ENCODE assay signal across 26 cellular contexts in the genomic region with DNA sequence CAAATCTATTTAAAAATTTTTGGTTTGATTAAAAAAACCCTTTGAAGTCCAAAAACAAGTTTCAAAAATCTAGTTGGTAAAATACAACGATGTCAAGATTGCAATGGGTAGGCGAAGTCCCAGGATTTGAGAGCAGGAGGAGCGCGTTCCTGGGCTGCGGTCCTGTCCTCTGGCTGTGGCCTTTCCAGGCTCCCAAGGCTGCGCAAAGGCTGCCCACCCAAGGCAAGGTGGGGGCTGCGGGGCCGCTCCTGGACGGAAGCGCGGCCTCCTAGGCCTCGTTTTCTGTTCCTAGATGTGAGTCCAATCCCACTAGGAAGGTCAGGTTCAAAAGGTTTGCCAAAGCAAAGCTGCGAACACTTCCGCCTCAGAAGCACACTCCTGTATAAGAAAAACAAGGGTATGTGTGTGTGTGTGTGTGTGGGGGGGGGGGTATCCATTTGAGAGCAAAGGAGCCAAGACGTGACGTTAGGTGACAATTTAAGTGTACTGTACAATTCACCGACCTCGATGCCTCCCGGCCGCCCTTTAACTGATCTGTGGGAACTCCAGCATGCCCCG. TPM values are rescaled to one million over a fixed set of nuclear protein-coding genes. Genes with fewer than 3 reads are reported as not detected.
DNase-seq lines count a peak whose midpoint lies in the region; ATAC-seq and TF ChIP-seq lines count a peak whose summit lies in the region.
"Had no signal": no experiment of that assay in that cellular context is flagged by ENCODE, and none has a peak within 500 bp of the region (broad histone marks: within the 10 kb centered on the region; RNA-seq: fewer than 3 reads in every experiment).

No MANE protein-coding gene starts in this region.

- H4K20me1 ChIP-seq in mammary epithelial cell (ENCODE audit: insufficient read depth, low read length): no peaks in the 10 kb centered on the region

- H3K36me3 Mint-ChIP-seq in MCF 10A (ENCODE audit: insufficient read depth, unreplicated experiment): no peaks in the 10 kb centered on the region
- H3K36me3 Mint-ChIP-seq in activated CD4-positive, alpha-beta T cell treated with anti-CD3 and anti-CD28 coated beads for 36 hours (ENCODE audit: low read depth): no peaks in the 10 kb centered on the region
- H3K36me3 Mint-ChIP-seq: natural killer cell had no signal

- TF ChIP-seq POLR2A in breast epithelium (IDR thresholded peaks at IDR 0.05): no peak

- no peaks in the 10 kb centered on the region for H3K79me2 ChIP-seq in mammary epithelial cell (ENCODE audit: insufficient read depth, low read length)

- WGBS in mammary epithelial cell (ENCODE audit: low coverage, missing lambda C conversion rate): 71% methylated on average over 10 of the region's 21 CpGs

- H3K27ac ChIP-seq in breast epithelium (no peak overlapping the region), mammary epithelial cell (ENCODE audit: insufficient read depth, low read depth, low read length) (no peak overlapping the region), subcutaneous abdominal adipose tissue (ENCODE audit: low read depth, low read length) (no peak overlapping the region)
- H3K27ac ChIP-seq: 22Rv1, skin epidermis had no signal

- H3K27me3 ChIP-seq in breast epithelium (peaks cover 0 to 6% of the 10 kb centered on the region in 2 donors), mammary epithelial cell (ENCODE audit: insufficient read depth, low read length) (peaks cover 7% of the 10 kb centered on the region), subcutaneous abdominal adipose tissue (ENCODE audit: control insufficient read depth in 5 of 5, insufficient read depth in 4 of 5, low read length in 5 of 5) (peaks cover 9 to 21% (median 11%) of the 10 kb centered on the region in 5 donors)

- H3K9me3 Mint-ChIP-seq in MCF 10A (ENCODE audit: unreplicated experiment): no peaks in the 10 kb centered on the region
- peaks cover 3% of the 10 kb centered on the region for H3K9me3 Mint-ChIP-seq in activated CD4-positive, alpha-beta T cell treated with anti-CD3 and anti-CD28 coated beads for 36 hours (ENCODE audit: low read depth)
- H3K9me3 Mint-ChIP-seq: natural killer cell had no signal

- dilution Hi-C loops in mammary epithelial cell (cut with HindIII; ENCODE audit: low sequenced_read_pairs): no loop called here

- no peak for DNase-seq in breast epithelium (ENCODE audit: low spot score in 2 of 2)
- DNase-seq in MCF 10A (ENCODE audit: unreplicated experiment): no peak
- no peak for DNase-seq in mammary epithelial cell
- peak; percentile 24 for DNase-seq in left kidney (ENCODE audit: low read depth, low spot score)
- DNase-seq in activated CD4-positive, alpha-beta T cell treated with anti-CD3 and anti-CD28 coated beads for 36 hours: no peak
- DNase-seq: activated naive CD4-positive, alpha-beta T cell treated with anti-CD3 and anti-CD28 coated beads for 36 hours; activated T-cell treated with anti-CD3 and anti-CD28 coated beads, Interleukin-2, amount 50 U/mL, for 48 hours; AML-193; DND-41; effector CD4-positive, alpha-beta T cell; HCEC 1CT; natural killer cell; NCI-H1436; RPMI8226; stimulated activated CD4-positive, alpha-beta T cell treated with anti-CD3 and anti-CD28 coated beads, Interleukin-2, amount 100 ng/mL, for 48 hours; stimulated activated naive CD4-positive, alpha-beta T cell treated with Interleukin-2 at 50 U/mL for 16 hours; T1000 had no signal

- H3K9ac ChIP-seq in mammary epithelial cell (ENCODE audit: insufficient read depth, low read length) (no peak overlapping the region), subcutaneous abdominal adipose tissue (ENCODE audit: low read length in 5 of 5) (no peak overlapping the region)

- in situ Hi-C loops in mammary epithelial cell (cut with MboI; ENCODE audit: low sequenced_read_pairs in 2 of 2): no loop called here

- no peak overlapping the region for H2AFZ ChIP-seq in mammary epithelial cell (ENCODE audit: low read depth, low read length)

- no peaks in the 10 kb centered on the region for H3K4me1 Mint-ChIP-seq in MCF 10A (ENCODE audit: insufficient read depth, unreplicated experiment)
- H3K4me1 Mint-ChIP-seq in activated CD4-positive, alpha-beta T cell treated with anti-CD3 and anti-CD28 coated beads for 36 hours: peaks cover 7% of the 10 kb centered on the region
- H3K4me1 Mint-ChIP-seq: memory B cell had no signal

- H3K27me3 Mint-ChIP-seq in MCF 10A (ENCODE audit: insufficient read depth, unreplicated experiment): no peaks in the 10 kb centered on the region
- H3K27me3 Mint-ChIP-seq in activated CD4-positive, alpha-beta T cell treated with anti-CD3 and anti-CD28 coated beads for 36 hours: peaks cover 20% of the 10 kb centered on the region

- no peaks in the 10 kb centered on the region for H3K36me3 ChIP-seq in breast epithelium
- H3K36me3 ChIP-seq in mammary epithelial cell (ENCODE audit: insufficient read depth, low read length): no peaks in the 10 kb centered on the region
- H3K36me3 ChIP-seq in subcutaneous abdominal adipose tissue (ENCODE audit: control insufficient read depth in 5 of 5, insufficient read depth in 5 of 5, low read length in 5 of 5): no peaks in the 10 kb centered on the region

- peak overlapping the region; percentile 60 for H3K4me2 ChIP-seq in mammary epithelial cell (ENCODE audit: insufficient read depth, low read depth, low read length)

- peaks cover 0 to 11% of the 10 kb centered on the region in 2 donors for H3K9me3 ChIP-seq in breast epithelium
- peaks cover 4% of the 10 kb centered on the region for H3K9me3 ChIP-seq in mammary epithelial cell (replicated peaks; ENCODE audit: insufficient read depth, low read length)
- peaks cover 0 to 10% (median 6%) of the 10 kb centered on the region in 5 donors for H3K9me3 ChIP-seq in subcutaneous abdominal adipose tissue (ENCODE audit: control insufficient read depth in 5 of 5, low read length in 5 of 5)

- TF ChIP-seq CTCF in breast epithelium (IDR thresholded peaks at IDR 0.05) (no peak), MCF 10A (IDR thresholded peaks at IDR 0.05; ENCODE audit: unreplicated experiment) (no peak), mammary epithelial cell (conservative IDR thresholded peaks at IDR 0.05 in 1 of 2, IDR thresholded peaks at IDR 0.05 in 1 of 2; ENCODE audit: extremely low read depth in 1 of 2, insufficient read depth in 1 of 2, low read depth in 1 of 2, low read length in 2 of 2) (no peak)

- intact Hi-C loops in breast epithelium (cut with DNase I; ENCODE audit: low total_unique reads) (no loop called here), MCF 10A (cut with micrococcal nuclease) (no loop called here), mammary epithelial cell (cut with micrococcal nuclease) (no loop called here)
- intact Hi-C loops in activated CD4-positive, alpha-beta T cell treated with anti-CD3 and anti-CD28 coated beads for 36 hours (cut with DNase I, micrococcal nuclease): no loop called here

- H3K4me1 ChIP-seq in breast epithelium (no peaks in the 10 kb centered on the region), mammary epithelial cell (ENCODE audit: insufficient read depth, low read length) (no peaks in the 10 kb centered on the region), subcutaneous abdominal adipose tissue (ENCODE audit: control insufficient read depth in 5 of 5, insufficient read depth in 5 of 5, low read length in 5 of 5) (peaks cover 0 to 6% (median 5%) of the 10 kb centered on the region in 5 donors)

- ATAC-seq in GM21528 (IDR thresholded peaks at IDR 0.05; ENCODE audit: low FRiP score, unreplicated experiment): no peak
- no peak for ATAC-seq in activated CD4-positive, alpha-beta T cell treated with anti-CD3 and anti-CD28 coated beads for 36 hours
- ATAC-seq in GM18858 (IDR thresholded peaks at IDR 0.05; ENCODE audit: unreplicated experiment): no peak

- POLR2A ChIA-PET in MCF 10A (lab: Yijun Ruan, JAX): no interaction called here
- POLR2A ChIA-PET in activated CD4-positive, alpha-beta T cell treated with anti-CD3 and anti-CD28 coated beads for 36 hours (lab: Charles Lee): no interaction called here

- CTCF ChIA-PET in MCF 10A (lab: Yijun Ruan, JAX): no interaction called here
- CTCF ChIA-PET in mammary epithelial cell (lab: Charles Lee; ENCODE audit: low non-redundant PET): no interaction called here
- CTCF ChIA-PET in activated CD4-positive, alpha-beta T cell treated with anti-CD3 and anti-CD28 coated beads for 36 hours (lab: Charles Lee): interaction anchor here (1.0 kb wide), 1 partner anchor 76 kb away, joined by 3 read pairs; no protein-coding TSS in a partner anchor

- no peak overlapping the region for H3K27ac Mint-ChIP-seq in MCF 10A (ENCODE audit: low read depth, unreplicated experiment)
- H3K27ac Mint-ChIP-seq in activated CD4-positive, alpha-beta T cell treated with anti-CD3 and anti-CD28 coated beads for 36 hours: no peak overlapping the region
- H3K27ac Mint-ChIP-seq: activated naive CD4-positive, alpha-beta T cell treated with anti-CD3 and anti-CD28 coated beads for 36 hours; memory B cell; natural killer cell had no signal

- no peak overlapping the region for H3K4me3 Mint-ChIP-seq in MCF 10A (ENCODE audit: unreplicated experiment)
- no peak overlapping the region for H3K4me3 Mint-ChIP-seq in activated CD4-positive, alpha-beta T cell treated with anti-CD3 and anti-CD28 coated beads for 36 hours
- H3K4me3 Mint-ChIP-seq: natural killer cell had no signal

- H3K4me3 ChIP-seq in breast epithelium (peak overlapping the region in 2 of 3 donors; percentile 45 to 68), mammary epithelial cell (replicated peaks in 1 of 3; ENCODE audit: insufficient read depth in 1 of 3, low read depth in 2 of 3, low read length in 3 of 3) (no peak overlapping the region), subcutaneous abdominal adipose tissue (ENCODE audit: low read depth in 1 of 5, low read length in 5 of 5) (peak overlapping the region in 3 of 5 donors; percentile 34 to 49 (median 44))

- BruUV-seq in MCF 10A (replicated peaks; lab: Mats Ljungman, UMichigan): no TSS peak
- no TSS peak for BruUV-seq in mammary epithelial cell (replicated peaks; lab: Mats Ljungman, UMichigan)

RNA-seq across cellular contexts. Expression of gene AHSP, which starts 9.2 kb away (rescaled TPM):
- not detected for total RNA-seq in breast epithelium
- total RNA-seq in MCF 10A (2022): not detected in 2 replicates
- total RNA-seq in mammary epithelial cell: not detected
- polyA plus RNA-seq in mammary epithelial cell: not detected
- not detected for polyA minus RNA-seq in mammary epithelial cell
- total RNA-seq in activated CD4-positive, alpha-beta T cell treated with anti-CD3 and anti-CD28 coated beads for 36 hours: not detected
- total RNA-seq: activated naive CD4-positive, alpha-beta T cell treated with anti-CD3 and anti-CD28 coated beads for 36 hours; HT1080; LHCN-M2; natural killer cell had no signal
- polyA plus RNA-seq: urinary bladder had no signal

RNA-seq across cellular contexts. Expression of gene RUSF1, which starts 28.7 kb away (rescaled TPM):
- total RNA-seq in breast epithelium (10 to 100 TPM; 44.2 to 75.4 (median 68.2) TPM), MCF 10A (2022) (72.0 and 88.8 TPM in 2 replicates), mammary epithelial cell (10 to 100 TPM; 40.5 to 46.5 TPM)
- 16.2 TPM for polyA plus RNA-seq in mammary epithelial cell
- polyA minus RNA-seq in mammary epithelial cell: 22.3 TPM
- total RNA-seq in activated CD4-positive, alpha-beta T cell treated with anti-CD3 and anti-CD28 coated beads for 36 hours: 10 to 100 TPM; 36.3 to 37.7 TPM

RNA-seq across cellular contexts. Expression of gene SLC5A2, which starts 54.0 kb away (rescaled TPM):
- under 1 TPM in 2 of 3 donors, not detected in 1; 0.44 to 0.98 TPM for total RNA-seq in breast epithelium
- not detected in 2 replicates for total RNA-seq in MCF 10A (2022)
- under 1 TPM in 1 of 2 donors, not detected in 1; 0.66 TPM for total RNA-seq in mammary epithelial cell
- polyA plus RNA-seq in mammary epithelial cell: 0.17 TPM
- polyA minus RNA-seq in mammary epithelial cell: not detected
- under 1 TPM; 0.11 TPM for total RNA-seq in activated CD4-positive, alpha-beta T cell treated with anti-CD3 and anti-CD28 coated beads for 36 hours
- total RNA-seq: activated naive CD4-positive, alpha-beta T cell treated with anti-CD3 and anti-CD28 coated beads for 36 hours; HT1080; LHCN-M2 had no signal

Comparison
In these comparisons a context has a peak if more than half of its experiments do, and no peak if none do; other contexts are left out.
1. H3K4me3 ChIP-seq: peak in breast epithelium (2 of 3) and subcutaneous abdominal adipose tissue (3 of 5); none in mammary epithelial cell (0 of 3).